1 cellular context compared by ENCODE assay signal in the genomic region with DNA sequence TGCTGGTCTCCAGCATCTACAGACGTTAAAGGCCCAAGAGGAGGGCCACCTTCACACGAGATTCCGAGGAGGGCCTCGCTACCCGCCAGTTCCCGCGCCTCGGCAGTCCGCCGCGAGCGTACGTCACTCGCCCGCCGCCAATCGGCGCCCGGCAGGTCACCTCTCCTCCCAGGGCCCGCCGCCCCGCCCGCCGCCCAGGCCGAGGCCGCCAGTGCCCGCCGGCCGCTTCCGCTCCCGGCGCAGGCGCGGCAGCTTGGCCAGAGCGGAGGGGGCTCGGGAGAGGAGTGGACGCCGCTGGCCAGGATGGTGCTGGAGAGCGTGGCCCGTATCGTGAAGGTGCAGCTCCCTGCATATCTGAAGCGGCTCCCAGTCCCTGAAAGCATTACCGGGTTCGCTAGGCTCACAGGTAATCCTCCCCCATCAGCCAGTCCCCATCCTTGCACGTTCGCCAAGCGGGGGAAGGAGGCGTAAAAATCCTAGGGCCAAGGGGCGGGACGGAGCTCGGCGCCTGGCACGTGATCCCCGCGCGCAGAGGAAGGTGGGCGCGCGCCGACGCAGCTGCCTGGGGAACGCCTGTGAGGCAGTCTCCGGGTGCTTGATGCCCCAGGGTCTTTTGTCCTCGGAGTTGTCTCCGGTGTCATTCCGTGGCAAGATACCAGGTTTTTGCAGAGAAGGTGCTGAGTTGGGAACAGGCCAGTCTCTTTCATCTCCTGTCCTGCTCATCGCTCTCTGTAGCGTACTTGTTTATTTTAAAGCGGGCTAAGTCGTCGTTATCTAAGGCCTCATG.
TF ChIP-seq lines count a peak whose summit lies in the region.

A gene with protein sequence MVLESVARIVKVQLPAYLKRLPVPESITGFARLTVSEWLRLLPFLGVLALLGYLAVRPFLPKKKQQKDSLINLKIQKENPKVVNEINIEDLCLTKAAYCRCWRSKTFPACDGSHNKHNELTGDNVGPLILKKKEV (plus strand): TSS at position 211 of the 787 bp plus-strand sequence. CDS start 93 bp downstream, at position 304.

TF ChIP-seq in HepG2, 621 proteins besides CTCF, POLR2A, EP300 and RAD21 (continued from another document and continues in another):
- peak; percentile 96 for TF ChIP-seq ZNF709 (CRISPR knock-in tag; IDR thresholded peaks at IDR 0.05)
- no peak for TF ChIP-seq NFIB (CRISPR knock-in tag; IDR thresholded peaks at IDR 0.05; ENCODE audit: borderline replicate concordance)
- TF ChIP-seq, protein P1, sequence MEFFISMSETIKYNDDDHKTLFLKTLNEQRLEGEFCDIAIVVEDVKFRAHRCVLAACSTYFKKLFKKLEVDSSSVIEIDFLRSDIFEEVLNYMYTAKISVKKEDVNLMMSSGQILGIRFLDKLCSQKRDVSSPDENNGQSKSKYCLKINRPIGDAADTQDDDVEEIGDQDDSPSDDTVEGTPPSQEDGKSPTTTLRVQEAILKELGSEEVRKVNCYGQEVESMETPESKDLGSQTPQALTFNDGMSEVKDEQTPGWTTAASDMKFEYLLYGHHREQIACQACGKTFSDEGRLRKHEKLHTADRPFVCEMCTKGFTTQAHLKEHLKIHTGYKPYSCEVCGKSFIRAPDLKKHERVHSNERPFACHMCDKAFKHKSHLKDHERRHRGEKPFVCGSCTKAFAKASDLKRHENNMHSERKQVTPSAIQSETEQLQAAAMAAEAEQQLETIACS (CRISPR knock-in tag; IDR thresholded peaks at IDR 0.05): no peak; the same call in 1 of the 2 replicates
- peak; percentile 60 for TF ChIP-seq PHF20 (CRISPR knock-in tag; IDR thresholded peaks at IDR 0.05)
- TF ChIP-seq PRMT3 (CRISPR knock-in tag; IDR thresholded peaks at IDR 0.05; ENCODE audit: borderline replicate concordance, low read depth): peak; percentile 84
- TF ChIP-seq ZNF451 (CRISPR knock-in tag; IDR thresholded peaks at IDR 0.05): no peak; the same call in 1 of the 2 replicates
- TF ChIP-seq ZNF747 (CRISPR knock-in tag; IDR thresholded peaks at IDR 0.05; ENCODE audit: borderline replicate concordance): 0 out of 2 replicates have a peak, but pooled peaks have one; percentile 65
- TF ChIP-seq, protein P2, sequence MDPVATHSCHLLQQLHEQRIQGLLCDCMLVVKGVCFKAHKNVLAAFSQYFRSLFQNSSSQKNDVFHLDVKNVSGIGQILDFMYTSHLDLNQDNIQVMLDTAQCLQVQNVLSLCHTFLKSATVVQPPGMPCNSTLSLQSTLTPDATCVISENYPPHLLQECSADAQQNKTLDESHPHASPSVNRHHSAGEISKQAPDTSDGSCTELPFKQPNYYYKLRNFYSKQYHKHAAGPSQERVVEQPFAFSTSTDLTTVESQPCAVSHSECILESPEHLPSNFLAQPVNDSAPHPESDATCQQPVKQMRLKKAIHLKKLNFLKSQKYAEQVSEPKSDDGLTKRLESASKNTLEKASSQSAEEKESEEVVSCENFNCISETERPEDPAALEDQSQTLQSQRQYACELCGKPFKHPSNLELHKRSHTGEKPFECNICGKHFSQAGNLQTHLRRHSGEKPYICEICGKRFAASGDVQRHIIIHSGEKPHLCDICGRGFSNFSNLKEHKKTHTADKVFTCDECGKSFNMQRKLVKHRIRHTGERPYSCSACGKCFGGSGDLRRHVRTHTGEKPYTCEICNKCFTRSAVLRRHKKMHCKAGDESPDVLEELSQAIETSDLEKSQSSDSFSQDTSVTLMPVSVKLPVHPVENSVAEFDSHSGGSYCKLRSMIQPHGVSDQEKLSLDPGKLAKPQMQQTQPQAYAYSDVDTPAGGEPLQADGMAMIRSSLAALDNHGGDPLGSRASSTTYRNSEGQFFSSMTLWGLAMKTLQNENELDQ (CRISPR knock-in tag; IDR thresholded peaks at IDR 0.05; ENCODE audit: borderline replicate concordance): no peak
- TF ChIP-seq DMAP1 (CRISPR knock-in tag; IDR thresholded peaks at IDR 0.05): peak; percentile 92
- no peak; the same call in 1 of the 2 replicates for TF ChIP-seq ZNF703 (CRISPR knock-in tag; IDR thresholded peaks at IDR 0.05; ENCODE audit: borderline replicate concordance)
- TF ChIP-seq ZNF670 (CRISPR knock-in tag; IDR thresholded peaks at IDR 0.05; ENCODE audit: borderline replicate concordance): no peak; the same call in 1 of the 2 replicates
- peak; percentile 57 for TF ChIP-seq HDAC1 (CRISPR knock-in tag; IDR thresholded peaks at IDR 0.05)
- TF ChIP-seq, protein P3, sequence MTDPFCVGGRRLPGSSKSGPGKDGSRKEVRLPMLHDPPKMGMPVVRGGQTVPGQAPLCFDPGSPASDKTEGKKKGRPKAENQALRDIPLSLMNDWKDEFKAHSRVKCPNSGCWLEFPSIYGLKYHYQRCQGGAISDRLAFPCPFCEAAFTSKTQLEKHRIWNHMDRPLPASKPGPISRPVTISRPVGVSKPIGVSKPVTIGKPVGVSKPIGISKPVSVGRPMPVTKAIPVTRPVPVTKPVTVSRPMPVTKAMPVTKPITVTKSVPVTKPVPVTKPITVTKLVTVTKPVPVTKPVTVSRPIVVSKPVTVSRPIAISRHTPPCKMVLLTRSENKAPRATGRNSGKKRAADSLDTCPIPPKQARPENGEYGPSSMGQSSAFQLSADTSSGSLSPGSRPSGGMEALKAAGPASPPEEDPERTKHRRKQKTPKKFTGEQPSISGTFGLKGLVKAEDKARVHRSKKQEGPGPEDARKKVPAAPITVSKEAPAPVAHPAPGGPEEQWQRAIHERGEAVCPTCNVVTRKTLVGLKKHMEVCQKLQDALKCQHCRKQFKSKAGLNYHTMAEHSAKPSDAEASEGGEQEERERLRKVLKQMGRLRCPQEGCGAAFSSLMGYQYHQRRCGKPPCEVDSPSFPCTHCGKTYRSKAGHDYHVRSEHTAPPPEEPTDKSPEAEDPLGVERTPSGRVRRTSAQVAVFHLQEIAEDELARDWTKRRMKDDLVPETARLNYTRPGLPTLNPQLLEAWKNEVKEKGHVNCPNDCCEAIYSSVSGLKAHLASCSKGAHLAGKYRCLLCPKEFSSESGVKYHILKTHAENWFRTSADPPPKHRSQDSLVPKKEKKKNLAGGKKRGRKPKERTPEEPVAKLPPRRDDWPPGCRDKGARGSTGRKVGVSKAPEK (CRISPR knock-in tag; IDR thresholded peaks at IDR 0.05; ENCODE audit: borderline replicate concordance): no peak
- TF ChIP-seq SRF (IDR thresholded peaks at IDR 0.05; ENCODE audit: low read depth, low read length): no peak
- TF ChIP-seq MTF2 (CRISPR knock-in tag; IDR thresholded peaks at IDR 0.05; ENCODE audit: borderline replicate concordance): peak; percentile 96; the same call in 1 of the 2 replicates
- TF ChIP-seq KDM1A (CRISPR knock-in tag; IDR thresholded peaks at IDR 0.05): peak; percentile 24; the same call in 1 of the 2 replicates
- no peak for TF ChIP-seq FOSL1 (CRISPR knock-in tag; IDR thresholded peaks at IDR 0.05; ENCODE audit: borderline replicate concordance)
- peak; percentile 45; the same call in 1 of the 2 replicates for TF ChIP-seq RFXAP (CRISPR knock-in tag; IDR thresholded peaks at IDR 0.05; ENCODE audit: borderline replicate concordance)
- no peak for TF ChIP-seq FOXA1 (IDR thresholded peaks at IDR 0.05)
- peak; percentile 44; the same call in 1 of the 2 replicates for TF ChIP-seq FOXA1 (CRISPR knock-in tag; IDR thresholded peaks at IDR 0.05)
- TF ChIP-seq ZSCAN30 (CRISPR knock-in tag; IDR thresholded peaks at IDR 0.05): no peak
- no peak for TF ChIP-seq MZF1 (CRISPR knock-in tag; IDR thresholded peaks at IDR 0.05; ENCODE audit: borderline replicate concordance)
- peak; percentile 78 for TF ChIP-seq POGZ (CRISPR knock-in tag; IDR thresholded peaks at IDR 0.05)
- TF ChIP-seq ZNF720 (CRISPR knock-in tag; IDR thresholded peaks at IDR 0.05): no peak
- TF ChIP-seq NPAS2 (CRISPR knock-in tag; IDR thresholded peaks at IDR 0.05; ENCODE audit: borderline replicate concordance): no peak
- no peak; the same call in 1 of the 2 replicates for TF ChIP-seq SMYD3 (CRISPR knock-in tag; IDR thresholded peaks at IDR 0.05)
- peak; percentile 76; the same call in 1 of the 2 replicates for TF ChIP-seq ZSCAN25 (CRISPR knock-in tag; IDR thresholded peaks at IDR 0.05)
- TF ChIP-seq HNRNPL (IDR thresholded peaks at IDR 0.05; ENCODE audit: low read depth, low read length): 0 out of 2 replicates have a peak, but pooled peaks have one; percentile 69
- TF ChIP-seq, protein P4, sequence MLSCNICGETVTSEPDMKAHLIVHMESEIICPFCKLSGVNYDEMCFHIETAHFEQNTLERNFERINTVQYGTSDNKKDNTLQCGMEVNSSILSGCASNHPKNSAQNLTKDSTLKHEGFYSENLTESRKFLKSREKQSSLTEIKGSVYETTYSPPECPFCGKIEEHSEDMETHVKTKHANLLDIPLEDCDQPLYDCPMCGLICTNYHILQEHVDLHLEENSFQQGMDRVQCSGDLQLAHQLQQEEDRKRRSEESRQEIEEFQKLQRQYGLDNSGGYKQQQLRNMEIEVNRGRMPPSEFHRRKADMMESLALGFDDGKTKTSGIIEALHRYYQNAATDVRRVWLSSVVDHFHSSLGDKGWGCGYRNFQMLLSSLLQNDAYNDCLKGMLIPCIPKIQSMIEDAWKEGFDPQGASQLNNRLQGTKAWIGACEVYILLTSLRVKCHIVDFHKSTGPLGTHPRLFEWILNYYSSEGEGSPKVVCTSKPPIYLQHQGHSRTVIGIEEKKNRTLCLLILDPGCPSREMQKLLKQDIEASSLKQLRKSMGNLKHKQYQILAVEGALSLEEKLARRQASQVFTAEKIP (CRISPR knock-in tag; IDR thresholded peaks at IDR 0.05; ENCODE audit: borderline replicate concordance): no peak
- TF ChIP-seq CENPT (CRISPR knock-in tag; IDR thresholded peaks at IDR 0.05; ENCODE audit: low read depth): no peak
- TF ChIP-seq, protein P5, sequence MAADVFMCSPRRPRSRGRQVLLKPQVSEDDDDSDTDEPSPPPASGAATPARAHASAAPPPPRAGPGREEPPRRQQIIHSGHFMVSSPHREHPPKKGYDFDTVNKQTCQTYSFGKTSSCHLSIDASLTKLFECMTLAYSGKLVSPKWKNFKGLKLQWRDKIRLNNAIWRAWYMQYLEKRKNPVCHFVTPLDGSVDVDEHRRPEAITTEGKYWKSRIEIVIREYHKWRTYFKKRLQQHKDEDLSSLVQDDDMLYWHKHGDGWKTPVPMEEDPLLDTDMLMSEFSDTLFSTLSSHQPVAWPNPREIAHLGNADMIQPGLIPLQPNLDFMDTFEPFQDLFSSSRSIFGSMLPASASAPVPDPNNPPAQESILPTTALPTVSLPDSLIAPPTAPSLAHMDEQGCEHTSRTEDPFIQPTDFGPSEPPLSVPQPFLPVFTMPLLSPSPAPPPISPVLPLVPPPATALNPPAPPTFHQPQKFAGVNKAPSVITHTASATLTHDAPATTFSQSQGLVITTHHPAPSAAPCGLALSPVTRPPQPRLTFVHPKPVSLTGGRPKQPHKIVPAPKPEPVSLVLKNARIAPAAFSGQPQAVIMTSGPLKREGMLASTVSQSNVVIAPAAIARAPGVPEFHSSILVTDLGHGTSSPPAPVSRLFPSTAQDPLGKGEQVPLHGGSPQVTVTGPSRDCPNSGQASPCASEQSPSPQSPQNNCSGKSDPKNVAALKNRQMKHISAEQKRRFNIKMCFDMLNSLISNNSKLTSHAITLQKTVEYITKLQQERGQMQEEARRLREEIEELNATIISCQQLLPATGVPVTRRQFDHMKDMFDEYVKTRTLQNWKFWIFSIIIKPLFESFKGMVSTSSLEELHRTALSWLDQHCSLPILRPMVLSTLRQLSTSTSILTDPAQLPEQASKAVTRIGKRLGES (CRISPR knock-in tag; IDR thresholded peaks at IDR 0.05; ENCODE audit: borderline replicate concordance): peak; percentile 17
- peak; percentile 88 for TF ChIP-seq ZNF335 (CRISPR knock-in tag; IDR thresholded peaks at IDR 0.05)
- TF ChIP-seq NBN (conservative IDR thresholded peaks at IDR 0.05): no peak
- TF ChIP-seq ZNF598 (CRISPR knock-in tag; IDR thresholded peaks at IDR 0.05; ENCODE audit: borderline replicate concordance): no peak
- no peak for TF ChIP-seq ZNF367 (CRISPR knock-in tag; IDR thresholded peaks at IDR 0.05; ENCODE audit: borderline replicate concordance)
- TF ChIP-seq MBD4 (IDR thresholded peaks at IDR 0.05; ENCODE audit: borderline replicate concordance, low read length): no peak
- TF ChIP-seq, protein P6, sequence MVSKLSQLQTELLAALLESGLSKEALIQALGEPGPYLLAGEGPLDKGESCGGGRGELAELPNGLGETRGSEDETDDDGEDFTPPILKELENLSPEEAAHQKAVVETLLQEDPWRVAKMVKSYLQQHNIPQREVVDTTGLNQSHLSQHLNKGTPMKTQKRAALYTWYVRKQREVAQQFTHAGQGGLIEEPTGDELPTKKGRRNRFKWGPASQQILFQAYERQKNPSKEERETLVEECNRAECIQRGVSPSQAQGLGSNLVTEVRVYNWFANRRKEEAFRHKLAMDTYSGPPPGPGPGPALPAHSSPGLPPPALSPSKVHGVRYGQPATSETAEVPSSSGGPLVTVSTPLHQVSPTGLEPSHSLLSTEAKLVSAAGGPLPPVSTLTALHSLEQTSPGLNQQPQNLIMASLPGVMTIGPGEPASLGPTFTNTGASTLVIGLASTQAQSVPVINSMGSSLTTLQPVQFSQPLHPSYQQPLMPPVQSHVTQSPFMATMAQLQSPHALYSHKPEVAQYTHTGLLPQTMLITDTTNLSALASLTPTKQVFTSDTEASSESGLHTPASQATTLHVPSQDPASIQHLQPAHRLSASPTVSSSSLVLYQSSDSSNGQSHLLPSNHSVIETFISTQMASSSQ (IDR thresholded peaks at IDR 0.05; ENCODE audit: low read depth): no peak
- TF ChIP-seq, protein P6 (CRISPR knock-in tag; IDR thresholded peaks at IDR 0.05; ENCODE audit: borderline replicate concordance): peak; percentile 77; the same call in 1 of the 2 replicates
- TF ChIP-seq ZFP37 (CRISPR knock-in tag; IDR thresholded peaks at IDR 0.05; ENCODE audit: borderline replicate concordance): peak; percentile 84; the same call in 1 of the 2 replicates
- peak; percentile 95 for TF ChIP-seq ARNT2 (CRISPR knock-in tag; IDR thresholded peaks at IDR 0.05; ENCODE audit: low read depth)
- TF ChIP-seq KDM5B (CRISPR knock-in tag; IDR thresholded peaks at IDR 0.05; ENCODE audit: borderline replicate concordance): peak; percentile 98
- TF ChIP-seq ONECUT2 (CRISPR knock-in tag; IDR thresholded peaks at IDR 0.05): no peak
- no peak for TF ChIP-seq MXI1 (IDR thresholded peaks at IDR 0.05; ENCODE audit: borderline replicate concordance, low read depth, low read length)
- peak; percentile 60; the same call in 1 of the 2 replicates for TF ChIP-seq KLF6 (CRISPR knock-in tag; IDR thresholded peaks at IDR 0.05)
- no peak for TF ChIP-seq ZNF232 (CRISPR knock-in tag; IDR thresholded peaks at IDR 0.05; ENCODE audit: borderline replicate concordance)
- no peak; the same call in 1 of the 2 replicates for TF ChIP-seq ZNF343 (CRISPR knock-in tag; IDR thresholded peaks at IDR 0.05)
- TF ChIP-seq JDP2 (CRISPR knock-in tag; IDR thresholded peaks at IDR 0.05; ENCODE audit: borderline replicate concordance): no peak
- TF ChIP-seq PTBP1 (IDR thresholded peaks at IDR 0.05; ENCODE audit: low read depth, low read length, poor library complexity, severe bottlenecking): no peak
